In the genomic region with DNA sequence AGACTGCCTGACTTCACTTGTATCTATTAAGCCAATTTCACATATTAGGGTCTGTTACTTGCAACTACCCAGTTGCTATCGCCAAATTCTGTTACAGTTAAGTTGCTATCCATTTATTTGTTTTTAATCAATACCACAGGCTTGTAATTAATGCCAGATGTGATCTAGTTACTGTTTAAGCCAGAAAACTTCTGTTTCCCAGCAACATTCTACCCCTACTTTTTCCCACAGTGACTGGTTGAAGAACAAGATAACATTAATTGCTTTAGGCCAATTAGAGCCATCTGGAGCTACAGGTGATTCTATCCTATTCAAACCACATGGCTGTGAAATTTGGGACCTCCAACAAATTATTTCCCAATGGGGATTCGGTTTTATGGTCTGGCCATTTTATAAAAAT, we compare ENCODE assay signal across 17 cellular contexts.
A peak's percentile ranks its signal among the peaks of the same experiment; 100 is the strongest.
DNase-seq lines count a peak whose midpoint lies in the region; ATAC-seq and TF ChIP-seq lines count a peak whose summit lies in the region.
"Had no signal": no experiment of that assay in that cellular context is flagged by ENCODE, and none has a peak within 500 bp of the region (broad histone marks: within the 10 kb centered on the region; RNA-seq: fewer than 3 reads in every experiment).

No MANE protein-coding gene starts in this region.

- H3K4me3 Mint-ChIP-seq in progenitor cell of endocrine pancreas (ENCODE audit: low read depth): peak overlapping the region; percentile 20
- H3K4me3 Mint-ChIP-seq in activated T-cell treated with anti-CD3 and anti-CD28 coated beads, Interleukin-2, amount 50 U/mL, for 24 hours: no peak overlapping the region

- H3K4me3 ChIP-seq in endocrine pancreas (ENCODE audit: control insufficient read depth, insufficient read depth, low read length) (peak overlapping the region; percentile 59), esophagus squamous epithelium (no peak overlapping the region)
- H3K4me3 ChIP-seq: MG63 had no signal

- TF ChIP-seq POLR2A in esophagus squamous epithelium (IDR thresholded peaks at IDR 0.05): no peak

- no peaks in the 10 kb centered on the region for H3K27me3 ChIP-seq in endocrine pancreas (ENCODE audit: control insufficient read depth, insufficient read depth, low read length)
- no peaks in the 10 kb centered on the region for H3K27me3 ChIP-seq in esophagus squamous epithelium
- H3K27me3 ChIP-seq: MG63 had no signal

- no peak for ATAC-seq in HG02623 (IDR thresholded peaks at IDR 0.05; ENCODE audit: unreplicated experiment)
- ATAC-seq: HCT116 had no signal

- H3K9ac ChIP-seq in endocrine pancreas (ENCODE audit: control insufficient read depth, insufficient read depth, low read length): no peak overlapping the region
- H3K9ac ChIP-seq: KMS-11 had no signal

- H3K4me1 ChIP-seq in endocrine pancreas (ENCODE audit: control insufficient read depth, insufficient read depth, low read length) (peaks cover 35% of the 10 kb centered on the region), esophagus squamous epithelium (no peaks in the 10 kb centered on the region)

- H3K27me3 Mint-ChIP-seq in progenitor cell of endocrine pancreas: no peaks in the 10 kb centered on the region
- H3K27me3 Mint-ChIP-seq in activated T-cell treated with anti-CD3 and anti-CD28 coated beads, Interleukin-2, amount 50 U/mL, for 24 hours: no peaks in the 10 kb centered on the region

- no peak overlapping the region for H3K27ac ChIP-seq in esophagus squamous epithelium
- H3K27ac ChIP-seq: KMS-11 had no signal

- TF ChIP-seq CTCF in progenitor cell of endocrine pancreas (IDR thresholded peaks at IDR 0.05; ENCODE audit: unreplicated experiment) (no peak), esophagus squamous epithelium (IDR thresholded peaks at IDR 0.05) (no peak)

- intact Hi-C loops in esophagus squamous epithelium (cut with DNase I): no loop called here

- no peaks in the 10 kb centered on the region for H3K36me3 Mint-ChIP-seq in progenitor cell of endocrine pancreas (ENCODE audit: insufficient read depth)
- H3K36me3 Mint-ChIP-seq in activated T-cell treated with anti-CD3 and anti-CD28 coated beads, Interleukin-2, amount 50 U/mL, for 24 hours (ENCODE audit: low read depth): no peaks in the 10 kb centered on the region

- H3K36me3 ChIP-seq in endocrine pancreas (ENCODE audit: control insufficient read depth, insufficient read depth, low read length) (no peaks in the 10 kb centered on the region), esophagus squamous epithelium (no peaks in the 10 kb centered on the region)
- H3K36me3 ChIP-seq: MG63 had no signal

- 84% methylated on average over 2 of the region's 2 CpGs for WGBS in esophagus squamous epithelium, 2 donors

- no peaks in the 10 kb centered on the region for H3K9me3 Mint-ChIP-seq in progenitor cell of endocrine pancreas (ENCODE audit: low read depth)
- no peaks in the 10 kb centered on the region for H3K9me3 Mint-ChIP-seq in activated T-cell treated with anti-CD3 and anti-CD28 coated beads, Interleukin-2, amount 50 U/mL, for 24 hours

- H3K9me3 ChIP-seq in endocrine pancreas (ENCODE audit: control insufficient read depth, low read length) (no peaks in the 10 kb centered on the region), esophagus squamous epithelium (no peaks in the 10 kb centered on the region)
- H3K9me3 ChIP-seq: MG63 had no signal

- H3K27ac Mint-ChIP-seq in progenitor cell of endocrine pancreas: peak overlapping the region; percentile 81
- no peak overlapping the region for H3K27ac Mint-ChIP-seq in activated T-cell treated with anti-CD3 and anti-CD28 coated beads, Interleukin-2, amount 50 U/mL, for 24 hours

- DNase-seq in NCI-H146 (lab: John Stamatoyannopoulos, UW) (peak; percentile 46), NCI-H748 treated with DMSO at 0.1 percent for 48 hours (lab: John Stamatoyannopoulos, UW) (peak; percentile 13), progenitor cell of endocrine pancreas (ENCODE audit: low spot score, unreplicated experiment) (no peak), H4 (ENCODE audit: low spot score) (no peak), esophagus squamous epithelium (lab: John Stamatoyannopoulos, UW) (no peak)
- no peak for DNase-seq in activated T-cell treated with anti-CD3 and anti-CD28 coated beads, Interleukin-2, amount 50 U/mL, for 24 hours
- DNase-seq: C1 segment of cervical spinal cord, COR-L47, MG63, NCI-H1092 treated with DMSO at 0.1 percent for 48 hours, NCI-H2029 treated with DMSO at 0.1 percent for 48 hours, NCI-H2227 treated with DMSO at 0.1 percent for 48 hours, NCI-H524 treated with DMSO at 0.1 percent for 48 hours had no signal

- H3K4me1 Mint-ChIP-seq in progenitor cell of endocrine pancreas (ENCODE audit: low read depth): peaks cover 41% of the 10 kb centered on the region
- H3K4me1 Mint-ChIP-seq in activated T-cell treated with anti-CD3 and anti-CD28 coated beads, Interleukin-2, amount 50 U/mL, for 24 hours (ENCODE audit: low read depth): peaks cover 11% of the 10 kb centered on the region

Comparison
In these comparisons a context has a peak if more than half of its experiments do, and no peak if none do; other contexts are left out.
1. DNase-seq: peak in NCI-H146 (single experiment) and NCI-H748 treated with DMSO at 0.1 percent for 48 hours (single experiment); none in progenitor cell of endocrine pancreas (single experiment), H4 (single experiment), activated T-cell treated with anti-CD3 and anti-CD28 coated beads, Interleukin-2, amount 50 U/mL, for 24 hours (single experiment) and esophagus squamous epithelium (single experiment).